In genomic region chr7:150962285-150962742, GRCh38 we compare ENCODE assay signal across 1 cellular context.
TF ChIP-seq lines count a peak whose summit lies in the region.

No MANE protein-coding gene starts in this region.

TF ChIP-seq in GM23338, 12 proteins besides CTCF, POLR2A, EP300 and RAD21 (continued from another document):
- no peak for TF ChIP-seq ZNF462 (CRISPR knock-in tag; IDR thresholded peaks at IDR 0.05)
- no peak for TF ChIP-seq CREB1 (CRISPR knock-in tag; IDR thresholded peaks at IDR 0.05; ENCODE audit: low read depth)
- no peak for TF ChIP-seq ZNF331 (CRISPR knock-in tag; IDR thresholded peaks at IDR 0.05; ENCODE audit: low read depth)
- no peak for TF ChIP-seq STAT1 (IDR thresholded peaks at IDR 0.05; ENCODE audit: unreplicated experiment)
- no peak for TF ChIP-seq REST (IDR thresholded peaks at IDR 0.05; ENCODE audit: unreplicated experiment)
